Comparison of ENCODE assay signal across 9 cellular contexts in genomic region chr5:76716456-76717157, GRCh38. TPM values are rescaled to one million over a fixed set of nuclear protein-coding genes. Genes with fewer than 3 reads are reported as not detected.
DNase-seq lines count a peak whose midpoint lies in the region; FAIRE-seq and TF ChIP-seq lines count a peak whose summit lies in the region.
"Had no signal": no experiment of that assay in that cellular context is flagged by ENCODE, and none has a peak within 500 bp of the region (broad histone marks: within the 10 kb centered on the region; RNA-seq: fewer than 3 reads in every experiment).

No MANE protein-coding gene starts in this region.

- H3K4ac ChIP-seq in trophoblast cell (ENCODE audit: low read depth, low read length): no peak overlapping the region

- H2AFZ ChIP-seq in trophoblast cell (ENCODE audit: insufficient read depth, low read length, poor library complexity): peak overlapping the region; percentile 61

- peak overlapping the region; percentile 52 for H3K9ac ChIP-seq in trophoblast cell (ENCODE audit: low read length)

- peaks cover 2% of the 10 kb centered on the region for H3K79me1 ChIP-seq in trophoblast cell (ENCODE audit: low read length)

- no peaks in the 10 kb centered on the region for H3K36me3 ChIP-seq in trophoblast cell (ENCODE audit: control insufficient read depth in 1 of 2, insufficient read depth in 2 of 2, low read length in 2 of 2)

- H2AK5ac ChIP-seq in trophoblast cell (ENCODE audit: low read length): no peak overlapping the region

- H3K18ac ChIP-seq in trophoblast cell (ENCODE audit: low read length): peak overlapping the region; percentile 94

- no peak overlapping the region for H3K27ac ChIP-seq in trophoblast cell (ENCODE audit: low read depth, low read length)
- H3K27ac ChIP-seq: 22Rv1 had no signal

- no peak overlapping the region for H3K23ac ChIP-seq in trophoblast cell (ENCODE audit: low read length)

- peak overlapping the region; percentile 94 for H3K14ac ChIP-seq in trophoblast cell (ENCODE audit: low read length)

- no peak overlapping the region for H2BK5ac ChIP-seq in trophoblast cell (ENCODE audit: low read depth, low read length, poor library complexity)

- peak overlapping the region; percentile 74 for H4K8ac ChIP-seq in trophoblast cell (ENCODE audit: low read depth, low read length)

- peaks cover 5% of the 10 kb centered on the region for H3K79me2 ChIP-seq in trophoblast cell (ENCODE audit: control insufficient read depth, insufficient read depth, low read length, poor library complexity)

- H4K12ac ChIP-seq in trophoblast cell (ENCODE audit: low read depth, low read length): peak overlapping the region; percentile 34

- no peak overlapping the region for H2BK12ac ChIP-seq in trophoblast cell (ENCODE audit: low read length)

- H3K9me3 ChIP-seq in trophoblast cell (ENCODE audit: insufficient read depth, low read depth, low read length): peaks cover 3% of the 10 kb centered on the region

- TF ChIP-seq CTCF in WI38 (IDR thresholded peaks at IDR 0.05; ENCODE audit: low read depth, low read length) (no peak), fibroblast of mammary gland (conservative IDR thresholded peaks at IDR 0.05; ENCODE audit: control insufficient read depth, insufficient read depth, low read depth, low read length) (no peak)

- DNase-seq in DMS 273 (lab: John Stamatoyannopoulos, UW; ENCODE audit: unreplicated experiment): peak; percentile 43
- DNase-seq in DMS 273 treated with DMSO at 0.1 percent for 48 hours (lab: John Stamatoyannopoulos, UW): no peak
- no peak for DNase-seq in fibroblast of mammary gland (ENCODE audit: low read depth)
- DNase-seq in trophoblast cell: no peak
- no peak for DNase-seq in NCI-H226
- no peak for DNase-seq in putamen (ENCODE audit: low spot score)
- DNase-seq in HTR-8/SVneo (ENCODE audit: insufficient read length, low spot score): no peak

- no peak for FAIRE-seq in HTR-8/SVneo (lab: Jason Lieb, UNC)

- WGBS in trophoblast cell (ENCODE audit: extremely low coverage, insufficient coverage, insufficient read length): no CpG with 5 or more reads among the region's 29 CpGs

- H4K91ac ChIP-seq in trophoblast cell (ENCODE audit: low read depth, low read length): peak overlapping the region; percentile 81

- H2BK120ac ChIP-seq in trophoblast cell (ENCODE audit: insufficient read depth, low read length, poor library complexity): no peak overlapping the region

- H3K4me1 ChIP-seq in trophoblast cell (ENCODE audit: control insufficient read depth in 1 of 2, insufficient read depth in 2 of 2, low read length in 2 of 2): peaks cover 6 to 13% of the 10 kb centered on the region in 2 experiments

- peak overlapping the region; percentile 98 for H3K4me2 ChIP-seq in trophoblast cell (ENCODE audit: low read length)

- peak overlapping the region; percentile 98 for H3K4me3 ChIP-seq in WI38 (ENCODE audit: low read depth, low read length)
- peak overlapping the region; percentile 89 for H3K4me3 ChIP-seq in fibroblast of mammary gland (ENCODE audit: control insufficient read depth, low read depth, low read length)
- peak overlapping the region; percentile 78 for H3K4me3 ChIP-seq in trophoblast cell (ENCODE audit: low read depth, low read length)

- peaks cover 13% of the 10 kb centered on the region for H3K27me3 ChIP-seq in trophoblast cell (ENCODE audit: insufficient read depth, low read length)

RNA-seq across cellular contexts. Expression of gene F2R, which starts 0.7 kb away (rescaled TPM):
- 8.8 and 9.2 TPM in 2 replicates for polyA plus RNA-seq in trophoblast cell (2013)
